ENCODE assay signal across 27 cellular contexts in genomic region chr22:29325785-29326315, GRCh38. TPM values are rescaled to one million over a fixed set of nuclear protein-coding genes. Genes with fewer than 3 reads are reported as not detected.
DNase-seq lines count a peak whose midpoint lies in the region; ATAC-seq and TF ChIP-seq lines count a peak whose summit lies in the region.
"Had no signal": no experiment of that assay in that cellular context is flagged by ENCODE, and none has a peak within 500 bp of the region (broad histone marks: within the 10 kb centered on the region; RNA-seq: fewer than 3 reads in every experiment).

No MANE protein-coding gene starts in this region.

- TF ChIP-seq CTCF in WERI-Rb-1 (IDR thresholded peaks at IDR 0.05; ENCODE audit: low read depth, low read length), result no peak

- no peak overlapping the region for H3K4me3 ChIP-seq in WERI-Rb-1 (ENCODE audit: low read depth, low read length)
- H3K4me3 ChIP-seq: GM23338, K562, SK-N-MC had no signal

- ATAC-seq in left cardiac atrium (no peak), left ventricle myocardium superior (no peak)
- ATAC-seq: GM23338, HepG2, K562, PC-3 had no signal

- H3K27ac ChIP-seq in caudate nucleus (ENCODE audit: low read depth, low read length) (peak overlapping the region; percentile 52), layer of hippocampus (ENCODE audit: low read depth, low read length) (peak overlapping the region; percentile 68), temporal lobe (ENCODE audit: low read depth, low read length) (peak overlapping the region; percentile 61), WERI-Rb-1 (no peak overlapping the region)
- H3K27ac ChIP-seq: SK-N-MC had no signal

- H3K27me3 ChIP-seq in layer of hippocampus (ENCODE audit: control insufficient read depth, insufficient read depth, low read length), result no peaks in the 10 kb centered on the region
- no peaks in the 10 kb centered on the region for H3K27me3 ChIP-seq in WERI-Rb-1 (ENCODE audit: insufficient read depth, low read depth, severe bottlenecking)

- peaks cover 17% of the 10 kb centered on the region for H3K36me3 ChIP-seq in WERI-Rb-1

- intact Hi-C loops in left cardiac atrium (cut with DNase I), result no loop called here
- intact Hi-C loops in left ventricle myocardium superior (cut with micrococcal nuclease), result no loop called here

- DNase-seq in left cardiac atrium (peak; percentile 19), left ventricle myocardium superior (no peak), caudate nucleus (lab: John Stamatoyannopoulos, UW) (peak in 2 of 61 donors; percentile 17 to 32), WERI-Rb-1 (no peak), NOMO-1 treated with DMSO at 0.1 percent for 48 hours (lab: John Stamatoyannopoulos, UW; ENCODE audit: unreplicated experiment) (no peak), NCI-H345 treated with DMSO at 0.1 percent for 48 hours (lab: John Stamatoyannopoulos, UW; ENCODE audit: unreplicated experiment) (no peak)
- DNase-seq: CD4-positive, CD25-positive, alpha-beta regulatory T cell; H9; HFFc6; Kasumi-1; NCI-H1092 treated with DMSO at 0.1 percent for 48 hours; NCI-H1436; NCI-H187; NCI-H2081 treated with DMSO at 0.1 percent for 48 hours; NCI-H2171 treated with DMSO at 0.1 percent for 48 hours; NCI-H345; NCI-H524; NCI-H748 treated with DMSO at 0.1 percent for 48 hours; PC-3; SHP77 treated with DMSO at 0.1 percent for 48 hours had no signal

- H3K9me3 ChIP-seq in WERI-Rb-1 (ENCODE audit: severe bottlenecking), result no peaks in the 10 kb centered on the region

RNA-seq across cellular contexts. Expression of gene RASL10A, which starts 10.4 kb away (rescaled TPM):
- total RNA-seq in left cardiac atrium, result 1 to 10 TPM; 1.0 to 3.1 TPM
- total RNA-seq in left ventricle myocardium superior, result 1.2 TPM
- 4.9 TPM for total RNA-seq in temporal lobe
- total RNA-seq: A172; CD4-positive, CD25-positive, alpha-beta regulatory T cell; PC-3 had no signal

RNA-seq across cellular contexts. Expression of gene GAS2L1, which starts 19.4 kb away (rescaled TPM):
- total RNA-seq in left cardiac atrium (10 to 100 TPM; 20.1 to 25.2 TPM), left ventricle myocardium superior (23.2 TPM), temporal lobe (3.7 TPM)

RNA-seq across cellular contexts. Expression of gene EWSR1, which starts 57.8 kb away (rescaled TPM):
- total RNA-seq in left cardiac atrium (100 to 1,000 TPM; 109 to 175 TPM), left ventricle myocardium superior (121 TPM), temporal lobe (122 TPM)

RNA-seq across cellular contexts. Expression of gene RHBDD3, which starts 58.1 kb away (rescaled TPM):
- total RNA-seq in left cardiac atrium (10 to 100 TPM; 15.6 to 19.0 TPM), left ventricle myocardium superior (16.6 TPM), temporal lobe (16.2 TPM)
